Comparison of ENCODE assay signal across 11 cellular contexts in genomic region chr22:42932197-42932519, GRCh38.
DNase-seq lines count a peak whose midpoint lies in the region; ATAC-seq and TF ChIP-seq lines count a peak whose summit lies in the region.
"Had no signal": no experiment of that assay in that cellular context is flagged by ENCODE, and none has a peak within 500 bp of the region (broad histone marks: within the 10 kb centered on the region; RNA-seq: fewer than 3 reads in every experiment).

No MANE protein-coding gene starts in this region.

- TF ChIP-seq CTCF in chondrocyte (IDR thresholded peaks at IDR 0.05) (no peak), osteocyte (IDR thresholded peaks at IDR 0.05) (no peak), upper lobe of right lung (IDR thresholded peaks at IDR 0.05) (no peak)

- no peaks in the 10 kb centered on the region for H3K36me3 ChIP-seq in upper lobe of right lung

- H3K4me1 ChIP-seq in right cardiac atrium (ENCODE audit: control insufficient read depth, insufficient read depth, low read length) (peaks cover 49% of the 10 kb centered on the region), upper lobe of right lung (peaks cover 83% of the 10 kb centered on the region)

- 94% methylated on average over 4 of the region's 4 CpGs for WGBS in right cardiac atrium

- H3K4me3 Mint-ChIP-seq in chondrocyte (ENCODE audit: unreplicated experiment) (peak overlapping the region; percentile 67), osteocyte (ENCODE audit: unreplicated experiment) (no peak overlapping the region)

- H3K27me3 ChIP-seq in right cardiac atrium (ENCODE audit: control insufficient read depth, insufficient read depth) (no peaks in the 10 kb centered on the region), upper lobe of right lung (no peaks in the 10 kb centered on the region)

- H3K4me1 Mint-ChIP-seq in chondrocyte (ENCODE audit: low read depth), result peaks cover 82% of the 10 kb centered on the region
- H3K4me1 Mint-ChIP-seq in osteocyte (ENCODE audit: unreplicated experiment), result peaks cover 76% of the 10 kb centered on the region

- ATAC-seq in right cardiac atrium (no peak), left cardiac atrium (no peak), upper lobe of right lung (no peak), GM21360 (IDR thresholded peaks at IDR 0.05; ENCODE audit: unreplicated experiment) (no peak)

- H3K4me3 ChIP-seq in right cardiac atrium (ENCODE audit: low read length) (no peak overlapping the region), upper lobe of right lung (no peak overlapping the region)

- DNase-seq in right cardiac atrium (peak in 1 of 3 donors; percentile 36), left cardiac atrium (no peak), chondrocyte (ENCODE audit: low spot score) (no peak), osteocyte (ENCODE audit: extremely low spot score, unreplicated experiment) (no peak), upper lobe of right lung (no peak), OCI-M1 (lab: John Stamatoyannopoulos, UW) (no peak)
- no peak for DNase-seq in activated T-cell treated with anti-CD3 and anti-CD28 coated beads, Interleukin-2, amount 50 U/mL, for 48 hours
- DNase-seq: NCI-H1694 treated with DMSO at 0.1 percent for 48 hours, occipital lobe, T-helper 9 cell had no signal

- H3K27ac Mint-ChIP-seq in chondrocyte (ENCODE audit: unreplicated experiment), result peak overlapping the region; percentile 100
- peak overlapping the region; percentile 100 for H3K27ac Mint-ChIP-seq in osteocyte (ENCODE audit: unreplicated experiment)

- H3K36me3 Mint-ChIP-seq in chondrocyte (ENCODE audit: low read depth) (no peaks in the 10 kb centered on the region), osteocyte (ENCODE audit: unreplicated experiment) (no peaks in the 10 kb centered on the region)

- H3K27ac ChIP-seq in right cardiac atrium (ENCODE audit: low read length) (peak overlapping the region; percentile 76), upper lobe of right lung (peak overlapping the region; percentile 91)

- no peaks in the 10 kb centered on the region for H3K9me3 ChIP-seq in right cardiac atrium (ENCODE audit: control insufficient read depth, low read length)
- H3K9me3 ChIP-seq in upper lobe of right lung, result no peaks in the 10 kb centered on the region

- intact Hi-C loops in right cardiac atrium (cut with DNase I), result no loop called here
- intact Hi-C loops in left cardiac atrium (cut with DNase I), result no loop called here
- intact Hi-C loops in upper lobe of right lung (cut with DNase I), result no loop called here

- no peaks in the 10 kb centered on the region for H3K27me3 Mint-ChIP-seq in chondrocyte (ENCODE audit: low read depth)
- H3K27me3 Mint-ChIP-seq in osteocyte (ENCODE audit: unreplicated experiment), result no peaks in the 10 kb centered on the region

- H3K9me3 Mint-ChIP-seq in chondrocyte (ENCODE audit: low read depth), result no peaks in the 10 kb centered on the region
- no peaks in the 10 kb centered on the region for H3K9me3 Mint-ChIP-seq in osteocyte (ENCODE audit: unreplicated experiment)
